Comparison of ENCODE assay signal across 22 cellular contexts in genomic region chr1:222592171-222592570, GRCh38. TPM values are rescaled to one million over a fixed set of nuclear protein-coding genes. Genes with fewer than 3 reads are reported as not detected.
DNase-seq lines count a peak whose midpoint lies in the region; ATAC-seq, FAIRE-seq and TF ChIP-seq lines count a peak whose summit lies in the region.
"Had no signal": no experiment of that assay in that cellular context is flagged by ENCODE, and none has a peak within 500 bp of the region (broad histone marks: within the 10 kb centered on the region; RNA-seq: fewer than 3 reads in every experiment).

No MANE protein-coding gene starts in this region.

- no peak overlapping the region for H2AFZ ChIP-seq in Karpas-422 (ENCODE audit: low read length)

- ATAC-seq in HG03095 (IDR thresholded peaks at IDR 0.05; ENCODE audit: unreplicated experiment), result no peak
- ATAC-seq: A549; activated T-cell treated with anti-CD3 and anti-CD28 coated beads, Interleukin-2, amount 50 U/mL, for 4 hours; GM12878; natural killer cell treated with Interleukin-12 subunit alpha and Interleukin-12 subunit beta and Interleukin-15 and Interleukin-18, amount 100 ng/mL, for 72 hours; SK-N-SH treated with all-trans-retinoic acid at 6 μM for 48 hours; stimulated activated memory B cell treated with anti-CD40 and anti-IgM and Interleukin-4, amounts not matched to agents 10 μg/mL and 1 μg/mL and 100 μg/mL, for 72 hours had no signal

- H3K9me3 ChIP-seq in Karpas-422 (ENCODE audit: low read length), result no peaks in the 10 kb centered on the region
- H3K9me3 ChIP-seq: colonic mucosa, upper lobe of left lung had no signal

- H3K4me3 ChIP-seq in AG09309 (ENCODE audit: control insufficient read depth, low read depth, low read length), result no peak overlapping the region
- H3K4me3 ChIP-seq in bronchial epithelial cell (ENCODE audit: low read depth, low read length), result no peak overlapping the region
- H3K4me3 ChIP-seq in Karpas-422 (ENCODE audit: low read length), result no peak overlapping the region
- H3K4me3 ChIP-seq: A549, colonic mucosa, GM12878, upper lobe of left lung had no signal

- H3K79me2 ChIP-seq in Karpas-422 (ENCODE audit: low read length), result peaks cover 25% of the 10 kb centered on the region

- TF ChIP-seq CTCF in AG09309 (IDR thresholded peaks at IDR 0.05; ENCODE audit: control insufficient read depth, insufficient read depth, low read depth, low read length, missing control alignments) (no peak), bronchial epithelial cell (IDR thresholded peaks at IDR 0.05; ENCODE audit: insufficient read depth, low read length, severe bottlenecking) (no peak)

- DNase-seq in AG09309 (ENCODE audit: low read depth) (peak; percentile 11), HCEC 1CT (peak; percentile 53), bronchial epithelial cell (ENCODE audit: low read depth) (peak; percentile 37), kidney glomerular epithelial cell (lab: John Stamatoyannopoulos, UW) (peak; percentile 19), Karpas-422 (no peak), NCI-H1417 (lab: John Stamatoyannopoulos, UW) (no peak)
- DNase-seq in activated CD4-positive, alpha-beta T cell treated with anti-CD3 and anti-CD28 coated beads for 48 hours, result no peak
- DNase-seq: activated CD4-positive, alpha-beta T cell treated with anti-CD3 and anti-CD28 coated beads, Interleukin-2, amount 50 U/mL, for 4 hours; activated T-cell treated with anti-CD3 and anti-CD28 coated beads, Interleukin-2, amount 50 U/mL, for 4 hours; Caco-2; colonic mucosa; mesendoderm; NCI-H1048; upper lobe of left lung had no signal

- peaks cover 27% of the 10 kb centered on the region for H3K4me1 ChIP-seq in Karpas-422 (ENCODE audit: low read length)

- H3K36me3 ChIP-seq in bronchial epithelial cell (ENCODE audit: control insufficient read depth, insufficient read depth, low read length), result no peaks in the 10 kb centered on the region
- peaks cover 6% of the 10 kb centered on the region; the same call in 1 of the 2 replicates for H3K36me3 ChIP-seq in Karpas-422 (ENCODE audit: insufficient read depth, low read length)
- H3K36me3 ChIP-seq: colonic mucosa had no signal

- no peaks in the 10 kb centered on the region for H4K20me1 ChIP-seq in Karpas-422 (ENCODE audit: insufficient read depth, low read depth, low read length)

- H3K9ac ChIP-seq in Karpas-422 (ENCODE audit: low read length), result no peak overlapping the region

- no peaks in the 10 kb centered on the region for H3K27me3 ChIP-seq in bronchial epithelial cell (ENCODE audit: control insufficient read depth, insufficient read depth, low read length)
- H3K27me3 ChIP-seq in Karpas-422 (ENCODE audit: low read length), result no peaks in the 10 kb centered on the region
- H3K27me3 ChIP-seq: colonic mucosa, upper lobe of left lung had no signal

- no peaks in the 10 kb centered on the region for H3K9me2 ChIP-seq in Karpas-422 (replicated peaks; ENCODE audit: insufficient read depth, low read length)

- H3K4me2 ChIP-seq in Karpas-422 (ENCODE audit: low read depth, low read length, poor library complexity, severe bottlenecking), result no peak overlapping the region
- H3K4me2 ChIP-seq: A549 had no signal

- peak; percentile 50 for FAIRE-seq in bronchial epithelial cell (lab: Jason Lieb, UNC)
- FAIRE-seq: G401.6, GM12878, islet of Langerhans had no signal

- no peak overlapping the region for H3K27ac ChIP-seq in Karpas-422 (ENCODE audit: low read length)
- H3K27ac ChIP-seq: A549, colonic mucosa, upper lobe of left lung had no signal

RNA-seq across cellular contexts. Expression of gene TAF1A, which starts 2.4 kb away (rescaled TPM):
- 11.6 and 14.5 TPM in 2 replicates for total RNA-seq in bronchial epithelial cell
- total RNA-seq in Karpas-422 (2014; rRNA removed; shearing (Covaris generic); ENCODE audit: low replicate concordance), result 17.1 and 32.5 TPM in 2 replicates

RNA-seq across cellular contexts. Expression of gene MIA3, which starts 25.7 kb away (rescaled TPM):
- 30.3 and 36.0 TPM in 2 replicates for total RNA-seq in bronchial epithelial cell
- total RNA-seq in Karpas-422 (2014; rRNA removed; shearing (Covaris generic); ENCODE audit: low replicate concordance), result 45.6 and 106 TPM in 2 replicates

RNA-seq across cellular contexts. Expression of gene HHIPL2, which starts 44.3 kb away (rescaled TPM):
- under 0.01 and 0.13 TPM in 2 replicates for total RNA-seq in bronchial epithelial cell
- total RNA-seq in Karpas-422 (2014; rRNA removed; shearing (Covaris generic); ENCODE audit: low replicate concordance), result 0.30 TPM in 1 of 2 replicates, not detected in the other

Comparison
In these comparisons a context has a peak if more than half of its experiments do, and no peak if none do; other contexts are left out.
1. DNase-seq: peak in AG09309 (single experiment), HCEC 1CT (single experiment), bronchial epithelial cell (single experiment) and kidney glomerular epithelial cell (single experiment); none in Karpas-422 (single experiment), NCI-H1417 (0 of 3) and activated CD4-positive, alpha-beta T cell treated with anti-CD3 and anti-CD28 coated beads for 48 hours (single experiment).